ENCODE assay signal across 11 cellular contexts in the genomic region with DNA sequence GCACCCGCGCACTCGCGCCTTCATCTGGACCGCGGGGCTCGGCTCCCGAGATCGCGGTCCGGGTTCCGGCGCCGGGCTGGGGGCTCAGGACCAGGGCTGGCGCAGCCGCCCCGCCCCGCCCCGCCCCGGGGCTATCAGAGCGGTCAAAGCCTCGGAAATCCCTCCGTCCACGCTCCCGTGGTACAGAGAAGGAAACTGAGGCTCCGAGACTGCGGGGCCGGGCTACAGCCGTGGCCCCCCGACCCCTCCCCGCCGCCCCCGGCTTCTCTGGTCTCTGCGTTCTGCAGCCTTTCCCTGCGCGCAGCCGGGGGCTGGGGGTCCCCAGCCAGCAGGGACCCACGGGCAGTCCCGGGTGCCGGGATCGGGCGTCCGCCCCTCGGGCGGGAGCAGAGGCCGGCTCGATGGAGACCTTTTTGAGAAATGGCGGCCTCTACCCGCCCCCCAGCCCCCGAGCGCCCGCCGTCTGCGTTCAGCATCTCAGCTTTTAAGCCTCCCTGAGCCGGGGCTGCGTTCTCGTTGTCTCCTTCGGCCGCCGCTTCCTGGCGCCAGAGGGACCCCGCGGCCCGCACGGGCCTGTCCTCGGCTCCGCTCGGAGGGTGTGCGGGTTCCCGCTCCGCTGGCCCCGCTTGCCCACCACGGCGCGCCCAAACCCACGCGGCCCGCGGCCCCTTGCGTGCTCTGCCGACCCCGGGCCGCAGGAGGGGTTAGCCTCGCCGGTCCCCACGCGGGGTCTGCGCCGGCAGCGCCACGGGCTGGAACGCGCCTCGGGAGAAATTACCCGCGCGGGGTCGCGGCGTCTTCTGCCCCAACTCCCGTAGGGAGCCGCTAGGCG. TPM values are rescaled to one million over a fixed set of nuclear protein-coding genes. Genes with fewer than 3 reads are reported as not detected.
DNase-seq lines count a peak whose midpoint lies in the region; TF ChIP-seq lines count a peak whose summit lies in the region.
"Had no signal": no experiment of that assay in that cellular context is flagged by ENCODE, and none has a peak within 500 bp of the region (broad histone marks: within the 10 kb centered on the region; RNA-seq: fewer than 3 reads in every experiment).

No MANE protein-coding gene starts in this region.

- no peaks in the 10 kb centered on the region for H3K36me3 ChIP-seq in ectodermal cell (ENCODE audit: control insufficient read depth, insufficient read depth, low read length)

- no peak overlapping the region for H3K27ac ChIP-seq in ectodermal cell (ENCODE audit: insufficient read depth, low read depth, low read length, poor library complexity, severe bottlenecking)

- H3K4me3 ChIP-seq in ectodermal cell (ENCODE audit: insufficient read depth, low read depth, low read length) = peak overlapping the region; percentile 26

- peaks cover 0 to 11% (median 0%) of the 10 kb centered on the region in 7 donors for H3K9me3 Mint-ChIP-seq in CD14-positive monocyte
- H3K9me3 Mint-ChIP-seq: CD4-positive, alpha-beta memory T cell; T-helper 1 cell treated with Interleukin-12 subunit alpha and Interleukin-12 subunit beta and Interleukin-4 antibody, amounts not matched to agents 30 μg/mL and 1 μg/mL, for 36 hours had no signal

- no peak overlapping the region for H3K4me3 Mint-ChIP-seq in CD14-positive monocyte
- H3K4me3 Mint-ChIP-seq: T-helper 1 cell treated with Interleukin-12 subunit alpha and Interleukin-12 subunit beta and Interleukin-4 antibody, amounts not matched to agents 30 μg/mL and 1 μg/mL, for 36 hours had no signal

- H3K4me1 ChIP-seq in ectodermal cell (ENCODE audit: control insufficient read depth, insufficient read depth, low read length) = peaks cover 22% of the 10 kb centered on the region

- TF ChIP-seq CTCF in CD14-positive monocyte (IDR thresholded peaks at IDR 0.05) = no peak

- H3K4me1 Mint-ChIP-seq in CD14-positive monocyte = peaks cover 6% of the 10 kb centered on the region

- no peaks in the 10 kb centered on the region for H3K9me3 ChIP-seq in ectodermal cell (ENCODE audit: control insufficient read depth, low read length)

- intact Hi-C loops in CD14-positive monocyte (cut with micrococcal nuclease) = no loop called here

- H3K27me3 ChIP-seq in ectodermal cell (ENCODE audit: control insufficient read depth, insufficient read depth, low read length, poor library complexity, severe bottlenecking) = peaks cover 100% of the 10 kb centered on the region

- DNase-seq in NCI-H1436 (lab: John Stamatoyannopoulos, UW) = peak; percentile 68
- DNase-seq in NCI-H1436 treated with DMSO at 0.1 percent for 48 hours (lab: John Stamatoyannopoulos, UW) = no peak
- DNase-seq in SK-MEL-5 (ENCODE audit: low read depth, low spot score) = peak; percentile 58
- DNase-seq in myocyte (ENCODE audit: low read depth) = peak; percentile 55
- no peak for DNase-seq in SHP77 (lab: John Stamatoyannopoulos, UW)
- DNase-seq in occipital lobe (lab: John Stamatoyannopoulos, UW) = no peak
- no peak for DNase-seq in CD14-positive monocyte (ENCODE audit: low spot score)

- H3K27me3 Mint-ChIP-seq in CD14-positive monocyte (ENCODE audit: low read depth in 3 of 3) = peaks cover 70 to 96% (median 73%) of the 10 kb centered on the region in 3 donors

- in situ Hi-C loops in SK-MEL-5 (cut with HindIII; ENCODE audit: low pct_unique_long_range_greater_than_20kb, low sequenced_read_pairs) = no loop called here

- peaks cover 0 to 4% of the 10 kb centered on the region in 2 donors for H3K36me3 Mint-ChIP-seq in CD14-positive monocyte
- H3K36me3 Mint-ChIP-seq: CD4-positive, alpha-beta memory T cell had no signal

- no peak overlapping the region for H3K27ac Mint-ChIP-seq in CD14-positive monocyte
- H3K27ac Mint-ChIP-seq: CD4-positive, alpha-beta memory T cell; T-helper 1 cell treated with Interleukin-12 subunit alpha and Interleukin-12 subunit beta and Interleukin-4 antibody, amounts not matched to agents 30 μg/mL and 1 μg/mL, for 36 hours had no signal

- WGBS in ectodermal cell, 2 experiments = 5% methylated on average over 103 of the region's 103 CpGs

RNA-seq across cellular contexts. Expression of a gene that starts 1.5 kb away (rescaled TPM):
- total RNA-seq in SK-MEL-5 (2014; rRNA removed; shearing (Covaris generic)) = 0.18 and 0.29 TPM in 2 replicates
- polyA plus RNA-seq in SK-MEL-5 (2015; cell fraction: cytosol; rRNA removed) = 2.2 and 2.7 TPM in 2 replicates
- 0.58 and 2.0 TPM in 2 replicates for polyA plus RNA-seq in SK-MEL-5 (2015; cell fraction: nucleus; rRNA removed)
- polyA plus RNA-seq in ectodermal cell (2013, experiment 1 of 4) = 8.0 TPM
- 5.6 TPM for polyA plus RNA-seq in ectodermal cell (2013, experiment 2 of 4)
- 6.7 TPM for polyA plus RNA-seq in ectodermal cell (2013, experiment 3 of 4)
- 8.0 TPM for polyA plus RNA-seq in ectodermal cell (2013, experiment 4 of 4)
- total RNA-seq in myocyte (0.21 and 0.24 TPM in 2 replicates), occipital lobe (19.3 TPM)
- 0.16 TPM for polyA plus RNA-seq in myocyte (2012)
- not detected for polyA plus RNA-seq in CD14-positive monocyte
- total RNA-seq: CD4-positive, alpha-beta memory T cell; renal cortical epithelial cell had no signal

Comparison
In these comparisons a context has a peak if more than half of its experiments do, and no peak if none do; other contexts are left out.
1. DNase-seq: peak in NCI-H1436 (single experiment), SK-MEL-5 (single experiment) and myocyte (single experiment); none in NCI-H1436 treated with DMSO at 0.1 percent for 48 hours (single experiment), SHP77 (0 of 2), occipital lobe (single experiment) and CD14-positive monocyte (single experiment).
2. RNA of a gene that starts 1.5 kb away (total RNA-seq): 19.3 TPM in occipital lobe (single experiment); 0.21 to 0.24 TPM in myocyte and 0.18 to 0.29 TPM in SK-MEL-5; every median in the first group is over 10 times any median in the second.